Comparison of ENCODE assay signal across 14 cellular contexts in genomic region chrX:130770615-130771014, GRCh38.
DNase-seq lines count a peak whose midpoint lies in the region; ATAC-seq and TF ChIP-seq lines count a peak whose summit lies in the region.
"Had no signal": no experiment of that assay in that cellular context is flagged by ENCODE, and none has a peak within 500 bp of the region (broad histone marks: within the 10 kb centered on the region; RNA-seq: fewer than 3 reads in every experiment).

No MANE protein-coding gene starts in this region.

- no peaks in the 10 kb centered on the region for H3K27me3 Mint-ChIP-seq in stimulated activated naive CD8-positive, alpha-beta T cell treated with anti-CD3 and anti-CD28 coated beads, Interleukin-15, amount 100 ng/mL, for 72 hours

- ATAC-seq in left ventricle myocardium superior (no peak), GM18870 (IDR thresholded peaks at IDR 0.05; ENCODE audit: unreplicated experiment) (no peak)
- no peak for ATAC-seq in stimulated activated naive CD8-positive, alpha-beta T cell treated with anti-CD3 and anti-CD28 coated beads, Interleukin-15, amount 100 ng/mL, for 72 hours

- intact Hi-C loops in left ventricle myocardium superior (cut with micrococcal nuclease), result no loop called here

- no peaks in the 10 kb centered on the region for H3K9me3 ChIP-seq in cardiac muscle cell (ENCODE audit: low read depth)
- H3K9me3 ChIP-seq: BLaER1, ovary had no signal

- no peaks in the 10 kb centered on the region for H3K36me3 ChIP-seq in cardiac muscle cell
- H3K36me3 ChIP-seq: BLaER1, ovary had no signal

- no peaks in the 10 kb centered on the region for H3K9me3 Mint-ChIP-seq in stimulated activated naive CD8-positive, alpha-beta T cell treated with anti-CD3 and anti-CD28 coated beads, Interleukin-15, amount 100 ng/mL, for 72 hours

- H3K27me3 ChIP-seq in cardiac muscle cell, result no peaks in the 10 kb centered on the region
- H3K27me3 ChIP-seq: ovary had no signal

- peak in 1 of 2 donors; percentile 75 for DNase-seq in cardiac muscle cell (ENCODE audit: low read depth in 1 of 2, low spot score in 1 of 2)
- DNase-seq in left ventricle myocardium superior, result no peak
- DNase-seq in SW 1271 (lab: John Stamatoyannopoulos, UW), result peak; percentile 2 to 34
- peak; percentile 68 for DNase-seq in fibroblast of peridontal ligament (ENCODE audit: extremely low read depth)
- DNase-seq in stromal cell of bone marrow (ENCODE audit: low read depth), result peak; percentile 64
- no peak for DNase-seq in NCI-H1930 (lab: John Stamatoyannopoulos, UW)
- no peak for DNase-seq in stimulated activated naive CD8-positive, alpha-beta T cell treated with anti-CD3 and anti-CD28 coated beads, Interleukin-15, amount 100 ng/mL, for 72 hours
- DNase-seq: activated CD4-positive, CD25-positive, alpha-beta regulatory T cell; activated effector memory CD4-positive, alpha-beta T cell treated with Interleukin-2 at 50 U/mL for 16 hours; left cardiac atrium; NCI-H146; ovary had no signal

- H3K27ac Mint-ChIP-seq in stimulated activated naive CD8-positive, alpha-beta T cell treated with anti-CD3 and anti-CD28 coated beads, Interleukin-15, amount 100 ng/mL, for 72 hours, result no peak overlapping the region

- H3K4me3 Mint-ChIP-seq in stimulated activated naive CD8-positive, alpha-beta T cell treated with anti-CD3 and anti-CD28 coated beads, Interleukin-15, amount 100 ng/mL, for 72 hours, result no peak overlapping the region

- TF ChIP-seq CTCF in cardiac muscle cell (IDR thresholded peaks at IDR 0.05; ENCODE audit: low read depth, low read length), result no peak

- peaks cover 75% of the 10 kb centered on the region for H3K4me1 ChIP-seq in cardiac muscle cell (ENCODE audit: low read depth)
- H3K4me1 ChIP-seq: BLaER1 had no signal

- H3K27ac ChIP-seq in cardiac muscle cell, result peak overlapping the region; percentile 96
- H3K27ac ChIP-seq: BLaER1, ovary had no signal

- no peak overlapping the region for H3K4me3 ChIP-seq in cardiac muscle cell
- H3K4me3 ChIP-seq: BLaER1, ovary had no signal

- no peaks in the 10 kb centered on the region for H3K4me1 Mint-ChIP-seq in stimulated activated naive CD8-positive, alpha-beta T cell treated with anti-CD3 and anti-CD28 coated beads, Interleukin-15, amount 100 ng/mL, for 72 hours

Comparison
In these comparisons a context has a peak if more than half of its experiments do, and no peak if none do; other contexts are left out.
1. DNase-seq: peak in SW 1271 (2 of 2), fibroblast of peridontal ligament (single experiment) and stromal cell of bone marrow (single experiment); none in left ventricle myocardium superior (single experiment), NCI-H1930 (0 of 2) and stimulated activated naive CD8-positive, alpha-beta T cell treated with anti-CD3 and anti-CD28 coated beads, Interleukin-15, amount 100 ng/mL, for 72 hours (0 of 2).